ENCODE assay signal across 1 cellular context in the genomic region with DNA sequence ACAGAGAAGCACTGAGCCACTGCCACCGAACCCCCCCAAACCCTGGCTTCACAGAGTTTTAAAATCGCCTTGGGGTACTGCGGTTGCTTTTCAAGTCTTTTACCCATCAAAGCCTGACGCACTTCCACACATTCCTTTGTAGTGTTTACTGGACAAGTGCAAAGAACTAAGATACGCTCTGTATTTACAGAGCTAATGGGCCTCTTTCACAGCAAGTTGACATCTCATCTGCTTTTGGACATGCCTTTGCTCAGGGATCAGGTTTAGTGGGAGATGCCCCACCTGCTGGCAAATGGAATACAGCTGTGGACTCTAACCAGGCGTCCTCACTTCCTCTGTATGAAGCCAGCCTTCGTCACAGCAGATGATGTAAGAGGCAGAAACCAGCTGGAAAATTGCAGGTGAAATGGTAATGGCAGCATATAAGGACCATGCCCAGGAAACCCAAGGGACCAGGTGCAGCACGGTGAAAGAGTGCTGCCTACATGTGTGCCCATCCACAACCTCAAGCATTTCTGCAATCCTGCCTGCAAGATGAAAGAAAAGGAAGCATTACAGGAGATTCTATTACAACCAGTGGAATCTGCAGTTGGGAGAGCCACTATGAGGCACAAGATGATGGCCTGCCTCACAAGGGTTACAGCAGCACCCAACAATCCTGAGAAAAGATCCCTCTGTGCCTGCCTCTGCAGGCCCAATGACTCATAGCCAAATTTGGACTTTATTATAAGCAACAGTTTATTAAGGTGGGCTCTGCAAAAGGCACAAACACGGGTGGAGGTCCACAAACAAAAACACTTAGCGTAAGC.
TF ChIP-seq lines count a peak whose summit lies in the region.

No MANE protein-coding gene starts in this region.

TF ChIP-seq in GM23338, 12 proteins besides CTCF, POLR2A, EP300 and RAD21 (continued from another document):
- TF ChIP-seq, protein P1, sequence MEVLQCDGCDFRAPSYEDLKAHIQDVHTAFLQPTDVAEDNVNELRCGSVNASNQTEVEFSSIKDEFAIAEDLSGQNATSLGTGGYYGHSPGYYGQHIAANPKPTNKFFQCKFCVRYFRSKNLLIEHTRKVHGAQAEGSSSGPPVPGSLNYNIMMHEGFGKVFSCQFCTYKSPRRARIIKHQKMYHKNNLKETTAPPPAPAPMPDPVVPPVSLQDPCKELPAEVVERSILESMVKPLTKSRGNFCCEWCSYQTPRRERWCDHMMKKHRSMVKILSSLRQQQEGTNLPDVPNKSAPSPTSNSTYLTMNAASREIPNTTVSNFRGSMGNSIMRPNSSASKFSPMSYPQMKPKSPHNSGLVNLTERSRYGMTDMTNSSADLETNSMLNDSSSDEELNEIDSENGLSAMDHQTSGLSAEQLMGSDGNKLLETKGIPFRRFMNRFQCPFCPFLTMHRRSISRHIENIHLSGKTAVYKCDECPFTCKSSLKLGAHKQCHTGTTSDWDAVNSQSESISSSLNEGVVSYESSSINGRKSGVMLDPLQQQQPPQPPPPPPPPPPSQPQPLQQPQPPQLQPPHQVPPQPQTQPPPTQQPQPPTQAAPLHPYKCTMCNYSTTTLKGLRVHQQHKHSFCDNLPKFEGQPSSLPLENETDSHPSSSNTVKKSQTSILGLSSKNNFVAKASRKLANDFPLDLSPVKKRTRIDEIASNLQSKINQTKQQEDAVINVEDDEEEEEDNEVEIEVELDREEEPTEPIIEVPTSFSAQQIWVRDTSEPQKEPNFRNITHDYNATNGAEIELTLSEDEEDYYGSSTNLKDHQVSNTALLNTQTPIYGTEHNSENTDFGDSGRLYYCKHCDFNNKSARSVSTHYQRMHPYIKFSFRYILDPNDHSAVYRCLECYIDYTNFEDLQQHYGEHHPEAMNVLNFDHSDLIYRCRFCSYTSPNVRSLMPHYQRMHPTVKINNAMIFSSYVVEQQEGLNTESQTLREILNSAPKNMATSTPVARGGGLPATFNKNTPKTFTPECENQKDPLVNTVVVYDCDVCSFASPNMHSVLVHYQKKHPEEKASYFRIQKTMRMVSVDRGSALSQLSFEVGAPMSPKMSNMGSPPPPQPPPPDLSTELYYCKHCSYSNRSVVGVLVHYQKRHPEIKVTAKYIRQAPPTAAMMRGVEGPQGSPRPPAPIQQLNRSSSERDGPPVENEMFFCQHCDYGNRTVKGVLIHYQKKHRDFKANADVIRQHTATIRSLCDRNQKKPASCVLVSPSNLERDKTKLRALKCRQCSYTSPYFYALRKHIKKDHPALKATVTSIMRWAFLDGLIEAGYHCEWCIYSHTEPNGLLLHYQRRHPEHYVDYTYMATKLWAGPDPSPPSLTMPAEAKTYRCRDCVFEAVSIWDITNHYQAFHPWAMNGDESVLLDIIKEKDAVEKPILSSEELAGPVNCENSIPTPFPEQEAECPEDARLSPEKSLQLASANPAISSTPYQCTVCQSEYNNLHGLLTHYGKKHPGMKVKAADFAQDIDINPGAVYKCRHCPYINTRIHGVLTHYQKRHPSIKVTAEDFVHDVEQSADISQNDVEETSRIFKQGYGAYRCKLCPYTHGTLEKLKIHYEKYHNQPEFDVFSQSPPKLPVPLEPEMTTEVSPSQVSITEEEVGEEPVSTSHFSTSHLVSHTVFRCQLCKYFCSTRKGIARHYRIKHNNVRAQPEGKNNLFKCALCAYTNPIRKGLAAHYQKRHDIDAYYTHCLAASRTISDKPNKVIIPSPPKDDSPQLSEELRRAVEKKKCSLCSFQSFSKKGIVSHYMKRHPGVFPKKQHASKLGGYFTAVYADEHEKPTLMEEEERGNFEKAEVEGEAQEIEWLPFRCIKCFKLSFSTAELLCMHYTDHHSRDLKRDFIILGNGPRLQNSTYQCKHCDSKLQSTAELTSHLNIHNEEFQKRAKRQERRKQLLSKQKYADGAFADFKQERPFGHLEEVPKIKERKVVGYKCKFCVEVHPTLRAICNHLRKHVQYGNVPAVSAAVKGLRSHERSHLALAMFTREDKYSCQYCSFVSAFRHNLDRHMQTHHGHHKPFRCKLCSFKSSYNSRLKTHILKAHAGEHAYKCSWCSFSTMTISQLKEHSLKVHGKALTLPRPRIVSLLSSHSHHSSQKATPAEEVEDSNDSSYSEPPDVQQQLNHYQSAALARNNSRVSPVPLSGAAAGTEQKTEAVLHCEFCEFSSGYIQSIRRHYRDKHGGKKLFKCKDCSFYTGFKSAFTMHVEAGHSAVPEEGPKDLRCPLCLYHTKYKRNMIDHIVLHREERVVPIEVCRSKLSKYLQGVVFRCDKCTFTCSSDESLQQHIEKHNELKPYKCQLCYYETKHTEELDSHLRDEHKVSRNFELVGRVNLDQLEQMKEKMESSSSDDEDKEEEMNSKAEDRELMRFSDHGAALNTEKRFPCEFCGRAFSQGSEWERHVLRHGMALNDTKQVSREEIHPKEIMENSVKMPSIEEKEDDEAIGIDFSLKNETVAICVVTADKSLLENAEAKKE (CRISPR knock-in tag; IDR thresholded peaks at IDR 0.05) = no peak
- no peak for TF ChIP-seq EZH2 (IDR thresholded peaks at IDR 0.05; ENCODE audit: low read depth, unreplicated experiment)
- TF ChIP-seq ZNF331 (CRISPR knock-in tag; IDR thresholded peaks at IDR 0.05; ENCODE audit: low read depth) = no peak
- TF ChIP-seq JUNB (IDR thresholded peaks at IDR 0.05; ENCODE audit: unreplicated experiment) = no peak
